Comparison of ENCODE assay signal across 32 cellular contexts in the genomic region with DNA sequence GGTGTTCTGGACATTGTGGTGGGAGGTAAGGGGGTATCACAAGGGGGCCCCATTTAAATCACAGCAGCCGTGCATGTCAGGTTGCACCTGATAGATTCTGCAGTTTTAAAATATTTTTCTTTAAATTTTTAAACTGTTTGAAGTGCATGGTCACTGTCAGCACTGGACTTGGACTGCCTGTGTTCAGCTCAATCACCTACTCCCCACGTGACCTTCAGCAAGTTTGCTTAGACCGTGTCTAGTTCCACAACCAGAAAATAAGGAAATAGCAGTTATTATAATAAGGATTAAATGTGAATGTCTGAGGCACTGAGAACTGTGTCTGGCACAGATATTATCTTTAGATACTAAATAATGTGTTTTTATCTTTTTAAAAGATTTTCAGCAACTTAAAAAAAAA.
"Had no signal": no experiment of that assay in that cellular context is flagged by ENCODE, and none has a peak within 500 bp of the region (broad histone marks: within the 10 kb centered on the region; RNA-seq: fewer than 3 reads in every experiment).

No MANE protein-coding gene starts in this region.

- H3K36me3 Mint-ChIP-seq: activated naive CD4-positive, alpha-beta T cell treated with anti-CD3 and anti-CD28 coated beads, Interleukin-2, amount 50 U/mL, for 24 hours had no signal

- H3K9me3 ChIP-seq: esophagus squamous epithelium had no signal

- H3K9me3 Mint-ChIP-seq: activated B cell treated with CpG ODN at 0.5 μM for 24 hours; activated CD4-positive, alpha-beta memory T cell treated with anti-CD3 and anti-CD28 coated beads for 36 hours; activated naive CD4-positive, alpha-beta T cell treated with anti-CD3 and anti-CD28 coated beads for 36 hours; activated naive CD4-positive, alpha-beta T cell treated with anti-CD3 and anti-CD28 coated beads, Interleukin-2, amount 50 U/mL, for 24 hours; activated naive CD8-positive, alpha-beta T cell treated with anti-CD3 and anti-CD28 coated beads, Interleukin-2, amount 10 ng/mL, durations not matched to agents 7 days and 5 days; activated T-helper 1 cell treated with anti-CD3 and anti-CD28 coated beads, Interleukin-12 subunit alpha, Interleukin-12 subunit beta, Interleukin-2, Interleukin-4 antibody, amounts not matched to agents 30 ng/mL and 10 ng/mL and 1 ng/mL, durations not matched to agents 14 hours and 24 hours and 36 hours; activated T-helper 2 cell treated with anti-CD3 and anti-CD28 coated beads, Interferon-gamma antibody, Interleukin-2, Interleukin-4, amounts not matched to agents 10 μg/mL and 5 μg/mL and 100 μg/mL, durations not matched to agents 14 hours and 24 hours and 36 hours; effector memory CD8-positive, alpha-beta T cell; T-cell; T-helper 1 cell treated with Interleukin-12 subunit alpha and Interleukin-12 subunit beta and Interleukin-4 antibody, amounts not matched to agents 30 μg/mL and 1 μg/mL, for 36 hours had no signal

- H3K27me3 Mint-ChIP-seq: activated B cell treated with CpG ODN at 0.5 μM for 24 hours; activated CD4-positive, alpha-beta memory T cell treated with anti-CD3 and anti-CD28 coated beads for 36 hours; activated CD8-positive, alpha-beta memory T cell treated with anti-CD3 and anti-CD28 coated beads, Interleukin-2, amount 10 ng/mL, durations not matched to agents 7 days and 5 days; activated naive CD4-positive, alpha-beta T cell treated with anti-CD3 and anti-CD28 coated beads, Interleukin-2, amount 50 U/mL, for 24 hours; activated naive CD8-positive, alpha-beta T cell treated with anti-CD3 and anti-CD28 coated beads, Interleukin-2, amount 10 ng/mL, durations not matched to agents 7 days and 5 days; effector memory CD8-positive, alpha-beta T cell; T-cell had no signal

- H3K4me1 Mint-ChIP-seq: activated naive CD4-positive, alpha-beta T cell treated with anti-CD3 and anti-CD28 coated beads, Interleukin-2, amount 50 U/mL, for 24 hours had no signal

- H3K4me3 Mint-ChIP-seq: activated B cell treated with CpG ODN at 0.5 μM for 24 hours; activated CD4-positive, alpha-beta memory T cell treated with anti-CD3 and anti-CD28 coated beads for 36 hours; activated CD8-positive, alpha-beta memory T cell treated with anti-CD3 and anti-CD28 coated beads, Interleukin-2, amount 10 ng/mL, durations not matched to agents 7 days and 5 days; activated CD8-positive, alpha-beta T cell treated with anti-CD3 and anti-CD28 coated beads, Interleukin-2, amount 10 ng/mL, durations not matched to agents 7 days and 5 days; activated naive CD4-positive, alpha-beta T cell treated with anti-CD3 and anti-CD28 coated beads for 36 hours; activated naive CD4-positive, alpha-beta T cell treated with anti-CD3 and anti-CD28 coated beads, Interleukin-2, amount 50 U/mL, for 24 hours; activated naive CD8-positive, alpha-beta T cell treated with anti-CD3 and anti-CD28 coated beads, Interleukin-2, amount 10 ng/mL, durations not matched to agents 7 days and 5 days; activated T-helper 1 cell treated with anti-CD3 and anti-CD28 coated beads, Interleukin-12 subunit alpha, Interleukin-12 subunit beta, Interleukin-2, Interleukin-4 antibody, amounts not matched to agents 30 ng/mL and 10 ng/mL and 1 ng/mL, durations not matched to agents 14 hours and 24 hours and 36 hours; effector memory CD8-positive, alpha-beta T cell; T-cell; T-helper 1 cell treated with Interleukin-12 subunit alpha and Interleukin-12 subunit beta and Interleukin-4 antibody, amounts not matched to agents 30 μg/mL and 1 μg/mL, for 36 hours had no signal

- DNase-seq: activated B cell treated with CpG ODN at 0.5 μM for 24 hours; activated CD4-positive, alpha-beta memory T cell treated with anti-CD3 and anti-CD28 coated beads for 36 hours; activated CD4-positive, alpha-beta T cell treated with anti-CD3 and anti-CD28 coated beads for 48 hours; activated CD8-positive, alpha-beta memory T cell treated with anti-CD3 and anti-CD28 coated beads, Interleukin-2, amount 10 ng/mL, durations not matched to agents 7 days and 5 days; activated CD8-positive, alpha-beta memory T cell treated with anti-CD3 and anti-CD28 coated beads, Interleukin-2, amount 50 U/mL, for 4 hours; activated CD8-positive, alpha-beta T cell treated with anti-CD3 and anti-CD28 coated beads, Interleukin-2, amount 10 ng/mL, durations not matched to agents 7 days and 5 days; activated effector memory CD4-positive, alpha-beta T cell treated with anti-CD3 and anti-CD28 coated beads, Interleukin-2, amount 50 U/mL, for 16 hours; activated naive CD4-positive, alpha-beta T cell treated with anti-CD3 and anti-CD28 coated beads for 36 hours; activated naive CD8-positive, alpha-beta T cell treated with anti-CD3 and anti-CD28 coated beads, Interleukin-2, amount 10 ng/mL, durations not matched to agents 7 days and 5 days; activated T-cell treated with anti-CD3 and anti-CD28 coated beads, Interleukin-2, amount 50 U/mL, for 1 hour; activated T-cell treated with anti-CD3 and anti-CD28 coated beads, Interleukin-2, amount 50 U/mL, for 48 hours; amniotic stem cell; anterior cingulate cortex; central memory CD4-positive, alpha-beta T cell; cerebellar nuclear complex; dermis blood vessel endothelial cell; effector CD4-positive, alpha-beta T cell; effector memory CD8-positive, alpha-beta T cell; erythroblast; esophagus squamous epithelium; foreskin melanocyte; head of caudate nucleus; SW 1271; T-cell; T1000; WERI-Rb-1 had no signal

- H3K27ac Mint-ChIP-seq: activated B cell treated with CpG ODN at 0.5 μM for 24 hours; activated CD4-positive, alpha-beta memory T cell treated with anti-CD3 and anti-CD28 coated beads for 36 hours; activated CD8-positive, alpha-beta memory T cell treated with anti-CD3 and anti-CD28 coated beads, Interleukin-2, amount 10 ng/mL, durations not matched to agents 7 days and 5 days; activated CD8-positive, alpha-beta T cell treated with anti-CD3 and anti-CD28 coated beads, Interleukin-2, amount 10 ng/mL, durations not matched to agents 7 days and 5 days; activated naive CD4-positive, alpha-beta T cell treated with anti-CD3 and anti-CD28 coated beads for 36 hours; activated naive CD4-positive, alpha-beta T cell treated with anti-CD3 and anti-CD28 coated beads, Interleukin-2, amount 50 U/mL, for 24 hours; activated naive CD8-positive, alpha-beta T cell treated with anti-CD3 and anti-CD28 coated beads, Interleukin-2, amount 10 ng/mL, durations not matched to agents 7 days and 5 days; activated T-helper 1 cell treated with anti-CD3 and anti-CD28 coated beads, Interleukin-12 subunit alpha, Interleukin-12 subunit beta, Interleukin-2, Interleukin-4 antibody, amounts not matched to agents 30 ng/mL and 10 ng/mL and 1 ng/mL, durations not matched to agents 14 hours and 24 hours and 36 hours; activated T-helper 2 cell treated with anti-CD3 and anti-CD28 coated beads, Interferon-gamma antibody, Interleukin-2, Interleukin-4, amounts not matched to agents 10 μg/mL and 5 μg/mL and 100 μg/mL, durations not matched to agents 14 hours and 24 hours and 36 hours; effector memory CD8-positive, alpha-beta T cell; T-helper 1 cell treated with Interleukin-12 subunit alpha and Interleukin-12 subunit beta and Interleukin-4 antibody, amounts not matched to agents 30 μg/mL and 1 μg/mL, for 36 hours had no signal

- H3K27ac ChIP-seq: coronary artery, esophagus squamous epithelium, WERI-Rb-1 had no signal

- H3K27me3 ChIP-seq: esophagus squamous epithelium had no signal

- H3K4me3 ChIP-seq: coronary artery, esophagus squamous epithelium had no signal

- ATAC-seq: activated CD4-positive, CD25-positive, alpha-beta regulatory T cell treated with anti-CD3 and anti-CD28 coated beads, Interleukin-2, amount 50 U/mL, for 24 hours; activated CD8-positive, alpha-beta memory T cell treated with anti-CD3 and anti-CD28 coated beads, Interleukin-2, amount 10 ng/mL, durations not matched to agents 7 days and 5 days; activated CD8-positive, alpha-beta T cell treated with anti-CD3 and anti-CD28 coated beads, Interleukin-2, amount 10 ng/mL, durations not matched to agents 7 days and 5 days; effector memory CD8-positive, alpha-beta T cell; T-cell had no signal
